In genomic region chr11:5363712-5364111, GRCh38 we compare ENCODE assay signal across 22 cellular contexts. TPM values are rescaled to one million over a fixed set of nuclear protein-coding genes. Genes with fewer than 3 reads are reported as not detected.
"Had no signal": no experiment of that assay in that cellular context is flagged by ENCODE, and none has a peak within 500 bp of the region (broad histone marks: within the 10 kb centered on the region; RNA-seq: fewer than 3 reads in every experiment).

No MANE protein-coding gene starts in this region.

- H3K9me3 ChIP-seq: stomach, suprapubic skin, tibial nerve had no signal

- DNase-seq: activated gamma-delta T cell treated with Interleukin-2 at 50 U/mL for 16 hours; activated T-cell treated with anti-CD3 and anti-CD28 coated beads, Interleukin-2, amount 50 U/mL, for 1 hour; anterior cingulate cortex; caudate nucleus; effector memory CD4-positive, alpha-beta T cell; heart left ventricle; islet precursor cell; left cardiac atrium; right cardiac atrium; stomach; T1000 had no signal

- H3K27me3 ChIP-seq: heart left ventricle, stomach, suprapubic skin, tibial nerve had no signal

- H3K36me3 ChIP-seq: heart left ventricle, stomach, suprapubic skin, tibial nerve had no signal

- H3K27ac ChIP-seq: heart left ventricle, parathyroid adenoma, skin epidermis, stomach, suprapubic skin, tibial nerve had no signal

- H3K4me3 ChIP-seq: heart left ventricle, skin epidermis, stomach, suprapubic skin, tibial nerve had no signal

- H3K4me1 ChIP-seq: parathyroid adenoma, stomach, suprapubic skin, tibial nerve had no signal

RNA-seq across cellular contexts. Expression of gene OR51B6, which starts 12.4 kb away (rescaled TPM):
- total RNA-seq: dermis microvascular lymphatic vessel endothelial cell, esophagus mucosa, heart left ventricle, left cardiac atrium, liver, mononuclear cell, myocyte, pulmonary artery endothelial cell, right cardiac atrium, stomach, suprapubic skin, tibial nerve, WTC11 had no signal
- polyA plus RNA-seq: heart left ventricle, liver, right cardiac atrium, stomach had no signal

RNA-seq across cellular contexts. Expression of gene OR51M1, which starts 19.9 kb away (rescaled TPM):
- total RNA-seq: dermis microvascular lymphatic vessel endothelial cell, esophagus mucosa, heart left ventricle, left cardiac atrium, liver, myocyte, pulmonary artery endothelial cell, right cardiac atrium, stomach, suprapubic skin, tibial nerve, WTC11 had no signal
- polyA plus RNA-seq: heart left ventricle, liver, right cardiac atrium, stomach had no signal

RNA-seq across cellular contexts. Expression of gene OR51B5, which starts 20.4 kb away (rescaled TPM):
- total RNA-seq: dermis microvascular lymphatic vessel endothelial cell, esophagus mucosa, left cardiac atrium, pulmonary artery endothelial cell, suprapubic skin had no signal
- polyA plus RNA-seq: liver, stomach had no signal

RNA-seq across cellular contexts. Expression of gene OR51B2, which starts 39.6 kb away (rescaled TPM):
- total RNA-seq: dermis microvascular lymphatic vessel endothelial cell, esophagus mucosa, heart left ventricle, left cardiac atrium, mononuclear cell, pulmonary artery endothelial cell, right cardiac atrium, suprapubic skin, WTC11 had no signal
- polyA plus RNA-seq: heart left ventricle, liver, right cardiac atrium, stomach had no signal

RNA-seq across cellular contexts. Expression of gene OR51Q1, which starts 58.2 kb away (rescaled TPM):
- total RNA-seq: dermis microvascular lymphatic vessel endothelial cell, esophagus mucosa, heart left ventricle, left cardiac atrium, liver, mononuclear cell, myocyte, pulmonary artery endothelial cell, right cardiac atrium, stomach, suprapubic skin, tibial nerve, WTC11 had no signal
- polyA plus RNA-seq: heart left ventricle, liver, right cardiac atrium, stomach had no signal
